25 cellular contexts compared by ENCODE assay signal in the genomic region with DNA sequence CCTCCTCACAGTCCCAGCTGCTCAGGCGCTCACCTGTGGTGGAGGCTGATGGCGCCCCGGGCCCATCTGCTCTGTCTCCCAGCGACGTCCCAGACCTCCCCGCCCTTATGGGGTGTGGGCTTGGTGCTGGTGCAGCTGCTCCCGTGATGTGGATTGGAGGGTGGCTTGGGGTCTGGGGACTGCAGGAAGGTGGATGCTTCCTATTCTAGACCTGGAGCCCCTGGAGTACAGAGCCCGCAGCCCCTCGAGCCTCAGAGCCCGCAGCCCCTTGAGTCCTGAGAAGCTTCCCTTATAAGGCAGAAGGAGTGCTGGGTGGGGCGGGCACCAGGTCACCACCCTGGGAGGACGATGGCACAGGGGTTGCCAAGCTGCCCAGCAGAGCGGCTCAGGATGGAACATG. TPM values are rescaled to one million over a fixed set of nuclear protein-coding genes. Genes with fewer than 3 reads are reported as not detected.
DNase-seq lines count a peak whose midpoint lies in the region; ATAC-seq, FAIRE-seq and TF ChIP-seq lines count a peak whose summit lies in the region.
"Had no signal": no experiment of that assay in that cellular context is flagged by ENCODE, and none has a peak within 500 bp of the region (broad histone marks: within the 10 kb centered on the region; RNA-seq: fewer than 3 reads in every experiment).

No MANE protein-coding gene starts in this region.

- H3K4me1 Mint-ChIP-seq in activated CD4-positive, alpha-beta memory T cell treated with anti-CD3 and anti-CD28 coated beads for 36 hours (ENCODE audit: low read depth) = peaks cover 3% of the 10 kb centered on the region
- H3K4me1 Mint-ChIP-seq: CD14-positive monocyte; CD8-positive, alpha-beta memory T cell had no signal

- no peak for FAIRE-seq in GM12878 (lab: Jason Lieb, UNC)
- FAIRE-seq: A549, D721Med, GM12892 had no signal

- H3K79me1 ChIP-seq in neuronal stem cell (ENCODE audit: low read depth, low read length) = peaks cover 25% of the 10 kb centered on the region

- SMC1A ChIA-PET in GM12878 (lab: Charles Lee; ENCODE audit: uncharacterized antibody, unreplicated experiment) = no interaction called here

- no peak overlapping the region for H3K27ac ChIP-seq in GM12878 (ENCODE audit: control insufficient read depth, insufficient read depth)
- H3K27ac ChIP-seq in neuronal stem cell (replicated peaks; ENCODE audit: low read length) = no peak overlapping the region
- no peak overlapping the region for H3K27ac ChIP-seq in body of pancreas
- H3K27ac ChIP-seq: A549; BLaER1 treated with 17β-estradiol and CSF1 and Interleukin-3, amounts not matched to agents 10 nM and 100 nM had no signal

- H4K91ac ChIP-seq in neuronal stem cell (ENCODE audit: low read depth, low read length, poor library complexity) = no peak overlapping the region

- H3K14ac ChIP-seq in neuronal stem cell (ENCODE audit: low read length) = peak overlapping the region; percentile 17

- H3K27me3 Mint-ChIP-seq in activated CD4-positive, alpha-beta memory T cell treated with anti-CD3 and anti-CD28 coated beads for 36 hours = no peaks in the 10 kb centered on the region
- H3K27me3 Mint-ChIP-seq: CD4-positive, alpha-beta T cell; CD8-positive, alpha-beta memory T cell had no signal

- no peak for ATAC-seq in GM12878
- no peak for ATAC-seq in body of pancreas
- ATAC-seq: A549, GM23338, HCT116 had no signal

- POLR2A ChIA-PET in GM12878 (lab: Charles Lee) = no interaction called here
- POLR2A ChIA-PET in activated CD4-positive, alpha-beta memory T cell treated with anti-CD3 and anti-CD28 coated beads for 36 hours (lab: Charles Lee) = no interaction called here

- intact Hi-C loops in GM12878 (cut with micrococcal nuclease; ENCODE audit: unreplicated experiment) (no loop called here), body of pancreas (cut with DNase I) (no loop called here)
- intact Hi-C loops in activated CD4-positive, alpha-beta memory T cell treated with anti-CD3 and anti-CD28 coated beads for 36 hours (cut with micrococcal nuclease) = no loop called here

- no peak for TF ChIP-seq RAD21 in GM12878 (IDR thresholded peaks at IDR 0.05; ENCODE audit: insufficient read depth, low read depth, low read length)

- no peaks in the 10 kb centered on the region for H3K4me1 ChIP-seq in GM12878 (ENCODE audit: control insufficient read depth, insufficient read depth, low read length)
- peaks cover 0 to 7% of the 10 kb centered on the region in 2 donors for H3K4me1 ChIP-seq in neuronal stem cell (ENCODE audit: control insufficient read depth in 2 of 2, insufficient read depth in 1 of 2, low read depth in 1 of 2, low read length in 2 of 2)
- no peaks in the 10 kb centered on the region for H3K4me1 ChIP-seq in body of pancreas
- H3K4me1 ChIP-seq: A549, BE2C had no signal

- H3K4me3 Mint-ChIP-seq in activated CD4-positive, alpha-beta memory T cell treated with anti-CD3 and anti-CD28 coated beads for 36 hours = no peak overlapping the region
- H3K4me3 Mint-ChIP-seq: CD14-positive monocyte; CD4-positive, alpha-beta T cell; CD8-positive, alpha-beta memory T cell; GM23338; H9 had no signal

- H3K9ac ChIP-seq in GM12878 (ENCODE audit: control insufficient read depth, insufficient read depth, low read length) = no peak overlapping the region
- no peak overlapping the region for H3K9ac ChIP-seq in neuronal stem cell (ENCODE audit: low read depth, low read length, poor library complexity)
- H3K9ac ChIP-seq: BLaER1 treated with 17β-estradiol and CSF1 and Interleukin-3, amounts not matched to agents 10 nM and 100 nM had no signal

- H3K4me2 ChIP-seq in GM12878 (ENCODE audit: control insufficient read depth, insufficient read depth) = no peak overlapping the region
- H3K4me2 ChIP-seq in neuronal stem cell (ENCODE audit: insufficient read depth, low read length, poor library complexity, severe bottlenecking) = no peak overlapping the region
- H3K4me2 ChIP-seq: A549; BLaER1 treated with 17β-estradiol and CSF1 and Interleukin-3, amounts not matched to agents 10 nM and 100 nM; GM23338 had no signal

- no peak overlapping the region for H2BK120ac ChIP-seq in neuronal stem cell (ENCODE audit: low read depth, low read length)

- RAD21 ChIA-PET in GM12878 (lab: Charles Lee; ENCODE audit: unreplicated experiment) = no interaction called here

- H2AK5ac ChIP-seq in neuronal stem cell (ENCODE audit: low read depth, low read length) = no peak overlapping the region

- H3K9me3 Mint-ChIP-seq in activated CD4-positive, alpha-beta memory T cell treated with anti-CD3 and anti-CD28 coated beads for 36 hours = no peaks in the 10 kb centered on the region
- H3K9me3 Mint-ChIP-seq: CD14-positive monocyte; CD4-positive, alpha-beta T cell; CD8-positive, alpha-beta memory T cell; GM23338; H9 had no signal

- H3K36me3 Mint-ChIP-seq in activated CD4-positive, alpha-beta memory T cell treated with anti-CD3 and anti-CD28 coated beads for 36 hours = peaks cover 26% of the 10 kb centered on the region

- 0 out of 2 replicates have a peak, but pooled peaks cover 2% of the 10 kb centered on the region for H4K20me1 ChIP-seq in GM12878 (ENCODE audit: control insufficient read depth, insufficient read depth)

- CTCF ChIA-PET in GM12878 (lab: Yijun Ruan, JAX) = no interaction called here
- CTCF ChIA-PET in activated CD4-positive, alpha-beta memory T cell treated with anti-CD3 and anti-CD28 coated beads for 36 hours (lab: Charles Lee) = interaction anchor here (1.0 to 1.1 kb wide), 2 partner anchors 39 to 67 kb away, joined by 3 to 5 read pairs; no protein-coding TSS in a partner anchor

- no peak overlapping the region for H2BK15ac ChIP-seq in neuronal stem cell (ENCODE audit: low read length)

- TF ChIP-seq POLR2A in GM12878 (IDR thresholded peaks at IDR 0.05; ENCODE audit: low read depth, low read length) = peak; percentile 47
- no peak for TF ChIP-seq POLR2A in body of pancreas (IDR thresholded peaks at IDR 0.05)

- H4K8ac ChIP-seq in neuronal stem cell (ENCODE audit: low read depth, low read length) = no peak overlapping the region

- DNase-seq in NCI-H2171 (lab: John Stamatoyannopoulos, UW) (peak; percentile 33), GM12878 (ENCODE audit: low read depth, low spot score) (no peak), neuronal stem cell (ENCODE audit: low spot score) (no peak), occipital lobe (lab: John Stamatoyannopoulos, UW) (no peak), body of pancreas (no peak), cerebellar cortex (ENCODE audit: low spot score) (no peak)
- no peak for DNase-seq in activated CD4-positive, alpha-beta memory T cell treated with anti-CD3 and anti-CD28 coated beads for 36 hours
- DNase-seq: 8988T; ACHN; AML-193; BE2C; CD4-positive, alpha-beta T cell; CD8-positive, alpha-beta memory T cell; DMS 273 treated with DMSO at 0.1 percent for 48 hours; DMS79; EL; GDM1; H9 had no signal

- H3K79me2 ChIP-seq in GM12878 (ENCODE audit: control insufficient read depth, insufficient read depth, low read length) = peaks cover 5% of the 10 kb centered on the region; the same call in 1 of the 2 replicates

- H3K18ac ChIP-seq in neuronal stem cell (ENCODE audit: low read length) = no peak overlapping the region

- TF ChIP-seq EP300 in GM12878 (IDR thresholded peaks at IDR 0.05; ENCODE audit: borderline replicate concordance in 1 of 2, control insufficient read depth in 1 of 2, low read depth in 2 of 2, low read length in 2 of 2) = no peak

- no peak for TF ChIP-seq CTCF in GM12878 (IDR thresholded peaks at IDR 0.05 in 2 of 3, conservative IDR thresholded peaks at IDR 0.05 in 1 of 3; ENCODE audit: control insufficient read depth in 2 of 3, extremely low read depth in 1 of 3, insufficient read depth in 1 of 3, low read depth in 3 of 3, low read length in 3 of 3)
- no peak for TF ChIP-seq CTCF in body of pancreas (IDR thresholded peaks at IDR 0.05)

- H2BK5ac ChIP-seq in neuronal stem cell (ENCODE audit: low read length) = no peak overlapping the region

- in situ Hi-C loops in GM12878 (cut with MboI) = no loop called here

- H3K27ac Mint-ChIP-seq in activated CD4-positive, alpha-beta memory T cell treated with anti-CD3 and anti-CD28 coated beads for 36 hours = no peak overlapping the region
- H3K27ac Mint-ChIP-seq: CD4-positive, alpha-beta T cell; CD8-positive, alpha-beta memory T cell; GM23338 had no signal

- H2BK12ac ChIP-seq in neuronal stem cell (ENCODE audit: low read length) = no peak overlapping the region

- no peaks in the 10 kb centered on the region for H3K9me3 ChIP-seq in GM12878 (replicated peaks; ENCODE audit: control insufficient read depth, insufficient read depth, low read length)
- H3K9me3 ChIP-seq in neuronal stem cell (replicated peaks in 1 of 2; ENCODE audit: control insufficient read depth in 2 of 2, insufficient read depth in 1 of 2, low read depth in 1 of 2, low read length in 2 of 2) = peaks cover 0 to 2% of the 10 kb centered on the region in 2 donors
- no peaks in the 10 kb centered on the region for H3K9me3 ChIP-seq in body of pancreas
- H3K9me3 ChIP-seq: A549; BE2C; BLaER1 treated with 17β-estradiol and CSF1 and Interleukin-3, amounts not matched to agents 10 nM and 100 nM had no signal

- no peak overlapping the region for H3K4ac ChIP-seq in neuronal stem cell (ENCODE audit: low read length)

- H2AFZ ChIP-seq in GM12878 (ENCODE audit: control insufficient read depth, low read depth, low read length) (no peak overlapping the region), neuronal stem cell (ENCODE audit: low read length) (no peak overlapping the region)
- H2AFZ ChIP-seq: GM23338 had no signal

- no peak overlapping the region for H3K23ac ChIP-seq in neuronal stem cell (ENCODE audit: low read depth, low read length, poor library complexity)

- H3K36me3 ChIP-seq in GM12878 (ENCODE audit: control insufficient read depth in 2 of 2, insufficient read depth in 2 of 2, low read length in 1 of 2) (peaks cover 11 to 64% of the 10 kb centered on the region in 2 experiments; a peak in 3 of 4 replicates), neuronal stem cell (replicated peaks in 1 of 2; ENCODE audit: control insufficient read depth in 2 of 2, insufficient read depth in 2 of 2, low read length in 2 of 2) (peaks cover 48 to 92% of the 10 kb centered on the region in 2 donors), body of pancreas (replicated peaks in 1 of 2; ENCODE audit: insufficient read depth in 1 of 2, low read depth in 2 of 2) (peaks cover 6 to 20% of the 10 kb centered on the region in 2 donors)

- BruUV-seq in GM12878 (replicated peaks; lab: Mats Ljungman, UMichigan) = no TSS peak

- no peak overlapping the region for H3K4me3 ChIP-seq in GM12878
- peak overlapping the region in 1 of 2 donors; percentile 19 for H3K4me3 ChIP-seq in neuronal stem cell (ENCODE audit: low read length in 2 of 2)
- H3K4me3 ChIP-seq in body of pancreas = no peak overlapping the region
- H3K4me3 ChIP-seq: A549; BLaER1 treated with 17β-estradiol and CSF1 and Interleukin-3, amounts not matched to agents 10 nM and 100 nM; GM23338 had no signal

- H3K27me3 ChIP-seq in GM12878 (replicated peaks in 1 of 2; ENCODE audit: control insufficient read depth in 2 of 2, insufficient read depth in 2 of 2, low read length in 1 of 2) (no peaks in the 10 kb centered on the region), neuronal stem cell (ENCODE audit: control insufficient read depth in 3 of 3, insufficient read depth in 3 of 3, low read depth in 1 of 3, low read length in 3 of 3) (no peaks in the 10 kb centered on the region), body of pancreas (no peaks in the 10 kb centered on the region)
- H3K27me3 ChIP-seq: BE2C; BLaER1 treated with 17β-estradiol and CSF1 and Interleukin-3, amounts not matched to agents 10 nM and 100 nM had no signal

- 90% methylated on average over 13 of the region's 13 CpGs for WGBS in GM12878 (ENCODE audit: insufficient coverage, insufficient replicate concordance, low lambda C conversion rate, missing lambda C conversion rate)
- WGBS in neuronal stem cell (ENCODE audit: extremely low coverage in 2 of 2, insufficient read length in 2 of 2, insufficient replicate concordance in 1 of 2), 2 donors = no CpG with 5 or more reads among the region's 13 CpGs
- WGBS in body of pancreas, 2 donors = 93 to 94% methylated on average over 3 to 13 of the region's 13 CpGs

RNA-seq across cellular contexts. Expression of a gene that starts 31.6 kb away (rescaled TPM):
- total RNA-seq in GM12878 (2013; cell fraction: nucleolus; rRNA removed) = 105 and 107 TPM in 2 replicates
- 9.2 and 9.5 TPM in 2 replicates for total RNA-seq in GM12878 (2014; rRNA removed)
- 5.4 and 7.0 TPM in 2 replicates for total RNA-seq in GM12878 (2014; rRNA removed; fragmentation: Illumina TruSeq; extraction: Trizol)
- total RNA-seq in GM12878 (2021) = 54.7 and 59.5 TPM in 2 replicates
- 4.5 TPM for polyA plus RNA-seq in GM12878 (2011; ENCODE audit: low read depth)
- polyA plus RNA-seq in GM12878 (2011; rRNA removed) = 7.1 and 11.4 TPM in 2 replicates
- 15.1 and 16.5 TPM in 2 replicates for polyA plus RNA-seq in GM12878 (2011; cell fraction: cytosol; rRNA removed)
- 106 and 193 TPM in 2 replicates for polyA plus RNA-seq in GM12878 (2011; cell fraction: nucleus; rRNA removed)
- polyA plus RNA-seq in GM12878 (2012) = 17.8 and 23.1 TPM in 2 replicates
- 2.9 and 9.6 TPM in 2 replicates for polyA plus RNA-seq in GM12878 (2014; fragmentation: Illumina TruSeq; extraction: Trizol)
- polyA plus RNA-seq in GM12878 (2014; fragmentation: Nextera tagmentation; extraction: Ambion mirVana) = under 1 TPM; 0.18 to 0.26 TPM
- 22.2 and 29.1 TPM in 2 replicates for polyA plus RNA-seq in GM12878 (2014; rRNA removed)
- 10 to 100 TPM; 10.1 to 12.9 TPM for polyA plus RNA-seq in GM12878 (2016; fragmentation: Nextera tagmentation; extraction: Ambion mirVana)
- polyA minus RNA-seq in GM12878 (2011; rRNA and poly(A)+ RNA removed) = 21.3 and 24.5 TPM in 2 replicates
- 19.2 and 22.3 TPM in 2 replicates for polyA minus RNA-seq in GM12878 (2011; cell fraction: cytosol; rRNA and poly(A)+ RNA removed)
- polyA minus RNA-seq in GM12878 (2011; cell fraction: nucleus; rRNA and poly(A)+ RNA removed) = 26.8 and 37.7 TPM in 2 replicates
- polyA plus RNA-seq in neuronal stem cell (2013, experiment 1 of 2) = 38.2 TPM
- 38.1 TPM for polyA plus RNA-seq in neuronal stem cell (2013, experiment 2 of 2)
- 4.7 TPM for total RNA-seq in occipital lobe
- 10 to 100 TPM; 10.1 to 44.5 TPM for total RNA-seq in body of pancreas
- 10 to 100 TPM; 50.2 to 53.7 TPM for total RNA-seq in activated CD4-positive, alpha-beta memory T cell treated with anti-CD3 and anti-CD28 coated beads for 36 hours

RNA-seq across cellular contexts. Expression of a gene that starts 40.8 kb away (rescaled TPM):
- 30.4 and 31.3 TPM in 2 replicates for total RNA-seq in GM12878 (2013; cell fraction: nucleolus; rRNA removed)
- total RNA-seq in GM12878 (2014; rRNA removed) (131 and 133 TPM in 2 replicates), GM12878 (2014; rRNA removed; fragmentation: Illumina TruSeq; extraction: Trizol) (42.8 and 49.7 TPM in 2 replicates), GM12878 (2021) (92.9 and 98.0 TPM in 2 replicates), occipital lobe (35.7 TPM), body of pancreas (10 to 100 TPM; 47.5 to 89.0 TPM)
- 24.5 TPM for polyA plus RNA-seq in GM12878 (2011; ENCODE audit: low read depth)
- polyA plus RNA-seq in GM12878 (2011; rRNA removed) (27.7 and 52.0 TPM in 2 replicates), GM12878 (2014; fragmentation: Illumina TruSeq; extraction: Trizol) (13.8 and 32.4 TPM in 2 replicates), GM12878 (2014; fragmentation: Nextera tagmentation; extraction: Ambion mirVana) (1 to 10 TPM; 1.3 to 6.9 TPM), GM12878 (2014; rRNA removed) (133 and 158 TPM in 2 replicates), GM12878 (2016; fragmentation: Nextera tagmentation; extraction: Ambion mirVana) (100 to 1,000 TPM; 119 to 125 TPM)
- polyA plus RNA-seq in GM12878 (2011; cell fraction: cytosol; rRNA removed) = 90.9 and 142 TPM in 2 replicates
- 85.3 and 98.1 TPM in 2 replicates for polyA plus RNA-seq in GM12878 (2011; cell fraction: nucleus; rRNA removed)
- polyA plus RNA-seq in GM12878 (2012) = 53.2 and 83.0 TPM in 2 replicates
- 9.7 and 26.1 TPM in 2 replicates for polyA minus RNA-seq in GM12878 (2011; rRNA and poly(A)+ RNA removed)
- 12.0 and 16.9 TPM in 2 replicates for polyA minus RNA-seq in GM12878 (2011; cell fraction: cytosol; rRNA and poly(A)+ RNA removed)
- polyA minus RNA-seq in GM12878 (2011; cell fraction: nucleus; rRNA and poly(A)+ RNA removed) = 14.1 and 27.3 TPM in 2 replicates
- polyA plus RNA-seq in neuronal stem cell (2013, experiment 1 of 2) = 94.6 TPM
- 92.1 TPM for polyA plus RNA-seq in neuronal stem cell (2013, experiment 2 of 2)
- total RNA-seq in activated CD4-positive, alpha-beta memory T cell treated with anti-CD3 and anti-CD28 coated beads for 36 hours = 10 to 100 TPM; 60.8 to 64.0 TPM

RNA-seq across cellular contexts. Expression of a gene that starts 41.3 kb away (rescaled TPM):
- 88.3 and 88.5 TPM in 2 replicates for total RNA-seq in GM12878 (2013; cell fraction: nucleolus; rRNA removed)
- total RNA-seq in GM12878 (2014; rRNA removed) (41.5 and 49.3 TPM in 2 replicates), GM12878 (2014; rRNA removed; fragmentation: Illumina TruSeq; extraction: Trizol) (12.3 and 15.6 TPM in 2 replicates), GM12878 (2021) (132 and 143 TPM in 2 replicates), occipital lobe (26.4 TPM), body of pancreas (10 to 100 TPM; 15.5 to 30.1 TPM)
- 49.8 TPM for polyA plus RNA-seq in GM12878 (2011; ENCODE audit: low read depth)
- polyA plus RNA-seq in GM12878 (2011; rRNA removed) (3.3 and 5.4 TPM in 2 replicates), GM12878 (2014; fragmentation: Illumina TruSeq; extraction: Trizol) (2.4 and 26.9 TPM in 2 replicates), GM12878 (2014; fragmentation: Nextera tagmentation; extraction: Ambion mirVana) (under 1 TPM; 0.33 to 0.55 TPM), GM12878 (2014; rRNA removed) (36.2 and 61.3 TPM in 2 replicates), GM12878 (2016; fragmentation: Nextera tagmentation; extraction: Ambion mirVana) (10 to 100 TPM; 34.4 to 39.7 TPM)
- 11.1 and 14.5 TPM in 2 replicates for polyA plus RNA-seq in GM12878 (2011; cell fraction: cytosol; rRNA removed)
- polyA plus RNA-seq in GM12878 (2011; cell fraction: nucleus; rRNA removed) = 89.6 and 126 TPM in 2 replicates
- polyA plus RNA-seq in GM12878 (2012) = 86.1 and 131 TPM in 2 replicates
- polyA minus RNA-seq in GM12878 (2011; rRNA and poly(A)+ RNA removed) = 10.2 and 25.5 TPM in 2 replicates
- 30.7 and 38.0 TPM in 2 replicates for polyA minus RNA-seq in GM12878 (2011; cell fraction: cytosol; rRNA and poly(A)+ RNA removed)
- polyA minus RNA-seq in GM12878 (2011; cell fraction: nucleus; rRNA and poly(A)+ RNA removed) = 69.4 and 102 TPM in 2 replicates
- 117 TPM for polyA plus RNA-seq in neuronal stem cell (2013, experiment 1 of 2)
- polyA plus RNA-seq in neuronal stem cell (2013, experiment 2 of 2) = 115 TPM
- total RNA-seq in activated CD4-positive, alpha-beta memory T cell treated with anti-CD3 and anti-CD28 coated beads for 36 hours = 100 to 1,000 TPM; 123 to 134 TPM

RNA-seq across cellular contexts. Expression of a gene that starts 44.0 kb away (rescaled TPM):
- 141 and 170 TPM in 2 replicates for total RNA-seq in GM12878 (2013; cell fraction: nucleolus; rRNA removed)
- total RNA-seq in GM12878 (2014; rRNA removed) (71.8 and 74.1 TPM in 2 replicates), GM12878 (2014; rRNA removed; fragmentation: Illumina TruSeq; extraction: Trizol) (25.6 and 26.7 TPM in 2 replicates), GM12878 (2021) (98.4 and 108 TPM in 2 replicates), occipital lobe (64.3 TPM), body of pancreas (100 to 1,000 TPM in 1 of 2 donors, 10 to 100 TPM in 1; 77.0 to 124 TPM)
- 50.7 TPM for polyA plus RNA-seq in GM12878 (2011; ENCODE audit: low read depth)
- polyA plus RNA-seq in GM12878 (2011; rRNA removed) (21.1 and 58.0 TPM in 2 replicates), GM12878 (2014; fragmentation: Illumina TruSeq; extraction: Trizol) (42.5 and 68.7 TPM in 2 replicates), GM12878 (2014; fragmentation: Nextera tagmentation; extraction: Ambion mirVana) (1 to 10 TPM; 1.5 to 3.0 TPM), GM12878 (2014; rRNA removed) (67.6 and 77.8 TPM in 2 replicates), GM12878 (2016; fragmentation: Nextera tagmentation; extraction: Ambion mirVana) (10 to 100 TPM; 19.4 to 60.2 TPM)
- 88.7 and 101 TPM in 2 replicates for polyA plus RNA-seq in GM12878 (2011; cell fraction: cytosol; rRNA removed)
- 363 and 377 TPM in 2 replicates for polyA plus RNA-seq in GM12878 (2011; cell fraction: nucleus; rRNA removed)
- polyA plus RNA-seq in GM12878 (2012) = 74.6 and 86.8 TPM in 2 replicates
- polyA minus RNA-seq in GM12878 (2011; rRNA and poly(A)+ RNA removed) = 83.2 and 90.6 TPM in 2 replicates
- polyA minus RNA-seq in GM12878 (2011; cell fraction: cytosol; rRNA and poly(A)+ RNA removed) = 49.0 and 54.4 TPM in 2 replicates
- polyA minus RNA-seq in GM12878 (2011; cell fraction: nucleus; rRNA and poly(A)+ RNA removed) = 64.4 and 69.8 TPM in 2 replicates
- 60.6 TPM for polyA plus RNA-seq in neuronal stem cell (2013, experiment 1 of 2)
- 60.3 TPM for polyA plus RNA-seq in neuronal stem cell (2013, experiment 2 of 2)
- 10 to 100 TPM; 84.6 to 89.1 TPM for total RNA-seq in activated CD4-positive, alpha-beta memory T cell treated with anti-CD3 and anti-CD28 coated beads for 36 hours

RNA-seq across cellular contexts. Expression of a gene that starts 53.8 kb away (rescaled TPM):
- 3.2 and 4.9 TPM in 2 replicates for total RNA-seq in GM12878 (2013; cell fraction: nucleolus; rRNA removed)
- 1.4 and 1.7 TPM in 2 replicates for total RNA-seq in GM12878 (2014; rRNA removed)
- 0.18 TPM in 1 of 2 replicates, not detected in the other for total RNA-seq in GM12878 (2014; rRNA removed; fragmentation: Illumina TruSeq; extraction: Trizol)
- 2.1 and 3.5 TPM in 2 replicates for total RNA-seq in GM12878 (2021)
- polyA plus RNA-seq in GM12878 (2011; ENCODE audit: low read depth) = not detected
- 0.20 and 0.22 TPM in 2 replicates for polyA plus RNA-seq in GM12878 (2011; rRNA removed)
- 0.30 and 0.89 TPM in 2 replicates for polyA plus RNA-seq in GM12878 (2011; cell fraction: cytosol; rRNA removed)
- 15.5 and 28.6 TPM in 2 replicates for polyA plus RNA-seq in GM12878 (2011; cell fraction: nucleus; rRNA removed)
- 0.27 and 0.92 TPM in 2 replicates for polyA plus RNA-seq in GM12878 (2012)
- not detected in 2 replicates for polyA plus RNA-seq in GM12878 (2014; fragmentation: Illumina TruSeq; extraction: Trizol)
- polyA plus RNA-seq in GM12878 (2014; fragmentation: Nextera tagmentation; extraction: Ambion mirVana) = not detected
- polyA plus RNA-seq in GM12878 (2014; rRNA removed) = 2.6 TPM in 2 replicates
- polyA plus RNA-seq in GM12878 (2016; fragmentation: Nextera tagmentation; extraction: Ambion mirVana) = under 1 TPM in 1 of 2 experiments, not detected in 1; 0.17 TPM
- polyA minus RNA-seq in GM12878 (2011; rRNA and poly(A)+ RNA removed) = 0.31 TPM in 1 of 2 replicates, not detected in the other
- 1.2 TPM in 1 of 2 replicates, not detected in the other for polyA minus RNA-seq in GM12878 (2011; cell fraction: cytosol; rRNA and poly(A)+ RNA removed)
- polyA minus RNA-seq in GM12878 (2011; cell fraction: nucleus; rRNA and poly(A)+ RNA removed) = 1.6 and 5.0 TPM in 2 replicates
- polyA plus RNA-seq in neuronal stem cell (2013, experiment 1 of 2) = 10.1 TPM
- 9.2 TPM for polyA plus RNA-seq in neuronal stem cell (2013, experiment 2 of 2)
- not detected for total RNA-seq in occipital lobe
- 10 to 100 TPM in 1 of 2 donors, under 1 TPM in 1; 0.99 to 11.7 TPM for total RNA-seq in body of pancreas
- 1 to 10 TPM; 2.8 to 3.4 TPM for total RNA-seq in activated CD4-positive, alpha-beta memory T cell treated with anti-CD3 and anti-CD28 coated beads for 36 hours
- polyA plus RNA-seq: CD14-positive monocyte; CD8-positive, alpha-beta memory T cell had no signal
